Comparison of ENCODE assay signal across 7 cellular contexts in genomic region chr3:13110678-13111116, GRCh38. TPM values are rescaled to one million over a fixed set of nuclear protein-coding genes. Genes with fewer than 3 reads are reported as not detected.
DNase-seq lines count a peak whose midpoint lies in the region; ATAC-seq, FAIRE-seq and TF ChIP-seq lines count a peak whose summit lies in the region.

No MANE protein-coding gene starts in this region.

- no peaks in the 10 kb centered on the region for H3K9me3 ChIP-seq in colonic mucosa

- peak; percentile 68 for ATAC-seq in GM21390 (IDR thresholded peaks at IDR 0.05; ENCODE audit: unreplicated experiment)
- peak; percentile 95 for ATAC-seq in stimulated activated memory B cell treated with anti-CD40 and anti-IgM and Interleukin-4, amounts not matched to agents 10 μg/mL and 1 μg/mL and 100 μg/mL, for 72 hours
- no peak for ATAC-seq in HG02588 (IDR thresholded peaks at IDR 0.05; ENCODE audit: unreplicated experiment)

- TF ChIP-seq POLR2A in GM12892 (IDR thresholded peaks at IDR 0.05; ENCODE audit: low read depth, low read length), result no peak

- H3K27me3 ChIP-seq in colonic mucosa, result no peaks in the 10 kb centered on the region

- peak overlapping the region; percentile 36 for H3K4me3 Mint-ChIP-seq in stimulated activated memory B cell treated with anti-CD40 and anti-IgM and Interleukin-4, amounts not matched to agents 10 μg/mL and 1 μg/mL and 100 μg/mL, for 72 hours

- H3K9me3 Mint-ChIP-seq in stimulated activated memory B cell treated with anti-CD40 and anti-IgM and Interleukin-4, amounts not matched to agents 10 μg/mL and 1 μg/mL and 100 μg/mL, for 72 hours, result no peaks in the 10 kb centered on the region

- H3K4me3 ChIP-seq in colonic mucosa, result no peak overlapping the region

- H3K27me3 Mint-ChIP-seq in stimulated activated memory B cell treated with anti-CD40 and anti-IgM and Interleukin-4, amounts not matched to agents 10 μg/mL and 1 μg/mL and 100 μg/mL, for 72 hours, result no peaks in the 10 kb centered on the region

- H3K36me3 Mint-ChIP-seq in stimulated activated memory B cell treated with anti-CD40 and anti-IgM and Interleukin-4, amounts not matched to agents 10 μg/mL and 1 μg/mL and 100 μg/mL, for 72 hours, result no peaks in the 10 kb centered on the region

- no peak overlapping the region for H3K9ac ChIP-seq in colonic mucosa (ENCODE audit: low read depth in 2 of 2, low read length in 2 of 2)

- H3K4me1 Mint-ChIP-seq in stimulated activated memory B cell treated with anti-CD40 and anti-IgM and Interleukin-4, amounts not matched to agents 10 μg/mL and 1 μg/mL and 100 μg/mL, for 72 hours, result peaks cover 50% of the 10 kb centered on the region

- TF ChIP-seq CTCF in colonic mucosa (IDR thresholded peaks at IDR 0.05), result no peak

- H3K27ac ChIP-seq in colonic mucosa, result peak overlapping the region; percentile 64

- FAIRE-seq in GM12892 (lab: Jason Lieb, UNC) (peak; percentile 90), HTR-8/SVneo (lab: Jason Lieb, UNC) (no peak)

- no peak for DNase-seq in GM12892 (ENCODE audit: insufficient read length)
- peak; percentile 73 for DNase-seq in HTR-8/SVneo (ENCODE audit: insufficient read length, low spot score)
- DNase-seq in colonic mucosa, result peak; percentile 59
- DNase-seq in stimulated activated CD4-positive, alpha-beta T cell treated with anti-CD3 and anti-CD28 coated beads, Interleukin-4, amount 100 ng/mL, for 4 hours, result no peak

- peaks cover 10% of the 10 kb centered on the region for H3K4me1 ChIP-seq in colonic mucosa

- no peaks in the 10 kb centered on the region for H3K36me3 ChIP-seq in colonic mucosa

- intact Hi-C loops in colonic mucosa (cut with DNase I), result no loop called here

- peak overlapping the region; percentile 86 for H3K27ac Mint-ChIP-seq in stimulated activated memory B cell treated with anti-CD40 and anti-IgM and Interleukin-4, amounts not matched to agents 10 μg/mL and 1 μg/mL and 100 μg/mL, for 72 hours

RNA-seq across cellular contexts. Expression of gene IQSEC1, which starts 37.5 kb away (rescaled TPM):
- 11.1 TPM for polyA plus RNA-seq in GM12892 (2012; ENCODE audit: missing spikeins)
- total RNA-seq in colonic mucosa, result 10 to 100 TPM; 14.8 to 19.2 TPM

Comparison
In these comparisons a context has a peak if more than half of its experiments do, and no peak if none do; other contexts are left out.
1. DNase-seq: peak in HTR-8/SVneo (single experiment) and colonic mucosa (single experiment); none in GM12892 (single experiment) and stimulated activated CD4-positive, alpha-beta T cell treated with anti-CD3 and anti-CD28 coated beads, Interleukin-4, amount 100 ng/mL, for 4 hours (0 of 2).